9 cellular contexts compared by ENCODE assay signal in the genomic region with DNA sequence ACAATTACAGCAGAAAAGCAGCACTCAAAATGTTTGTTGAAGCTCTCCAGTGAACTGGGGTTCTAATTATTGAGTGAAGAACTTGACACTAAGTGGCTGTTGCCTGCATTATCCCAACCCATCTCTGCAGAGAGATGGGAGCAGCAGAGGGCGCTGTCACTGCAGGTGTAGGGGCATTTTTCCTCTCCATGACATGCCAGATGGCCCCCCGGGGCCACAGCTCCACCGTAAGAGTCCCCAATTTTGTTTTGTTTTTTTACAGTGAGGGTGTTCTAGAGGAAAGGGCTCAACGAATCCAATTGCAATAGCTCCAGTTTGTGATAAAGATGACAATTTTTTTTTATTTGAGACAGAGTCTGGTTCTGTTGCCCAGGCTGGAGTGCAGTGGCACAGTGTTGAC. TPM values are rescaled to one million over a fixed set of nuclear protein-coding genes. Genes with fewer than 3 reads are reported as not detected.
DNase-seq lines count a peak whose midpoint lies in the region; TF ChIP-seq lines count a peak whose summit lies in the region.
"Had no signal": no experiment of that assay in that cellular context is flagged by ENCODE, and none has a peak within 500 bp of the region (broad histone marks: within the 10 kb centered on the region; RNA-seq: fewer than 3 reads in every experiment).

No MANE protein-coding gene starts in this region.

- no peaks in the 10 kb centered on the region for H3K27me3 ChIP-seq in ovary

- TF ChIP-seq CTCF in ovary (IDR thresholded peaks at IDR 0.05) = no peak

- no peaks in the 10 kb centered on the region for H3K9me3 ChIP-seq in ovary

- DNase-seq in NCI-H1417 (lab: John Stamatoyannopoulos, UW) = peak in 2 of 3 experiments; percentile 75 to 96
- no peak for DNase-seq in NCI-H1417 treated with DMSO at 0.1 percent for 48 hours (lab: John Stamatoyannopoulos, UW)
- peak in 39 of 76 experiments; percentile 4 to 68 (median 35) for DNase-seq in HUDEP-2 (lab: John Stamatoyannopoulos, UW; ENCODE audit: unreplicated experiment in 76 of 76)
- DNase-seq in T-helper 2 cell = peak in 4 of 5 experiments; percentile 27 to 62 (median 31)
- DNase-seq in ecto neural progenitor cell (ENCODE audit: low spot score) = peak; percentile 55
- peak; percentile 43 for DNase-seq in stimulated activated CD4-positive, alpha-beta T cell treated with anti-CD3 and anti-CD28 coated beads, Interleukin-4, amount 100 ng/mL, for 1 hour
- DNase-seq in ovary = no peak
- DNase-seq in mesenteric fat pad (ENCODE audit: low spot score) = no peak

- H3K36me3 ChIP-seq in ovary = no peaks in the 10 kb centered on the region
- H3K36me3 ChIP-seq: BLaER1 treated with 17β-estradiol and CSF1 and Interleukin-3, amounts not matched to agents 10 nM and 100 nM had no signal

- intact Hi-C loops in ovary (cut with DNase I) = no loop called here

- peaks cover 8% of the 10 kb centered on the region for H3K4me1 ChIP-seq in ovary (ENCODE audit: insufficient read depth)

- no peak overlapping the region for H3K27ac ChIP-seq in ovary
- H3K27ac ChIP-seq: BLaER1 treated with 17β-estradiol and CSF1 and Interleukin-3, amounts not matched to agents 10 nM and 100 nM had no signal

- no peak for TF ChIP-seq POLR2A in ovary (IDR thresholded peaks at IDR 0.05)

- TF ChIP-seq EP300 in ovary (IDR thresholded peaks at IDR 0.05) = no peak

- 64 to 71% (median 67%) methylated on average over 4 of the region's 4 CpGs for WGBS in ovary, 3 donors

- H3K4me3 ChIP-seq in ovary = no peak overlapping the region
- H3K4me3 ChIP-seq: BLaER1 treated with 17β-estradiol and CSF1 and Interleukin-3, amounts not matched to agents 10 nM and 100 nM had no signal

RNA-seq across cellular contexts. Expression of a gene that starts 1.9 kb away (rescaled TPM):
- total RNA-seq in ovary (10 to 100 TPM; 23.2 to 55.5 (median 44.8) TPM), mesenteric fat pad (64.7 TPM)
- polyA plus RNA-seq in ovary = 10 to 100 TPM; 34.6 to 68.1 TPM

Comparison
In these comparisons a context has a peak if more than half of its experiments do, and no peak if none do; other contexts are left out.
1. DNase-seq: peak in NCI-H1417 (2 of 3), HUDEP-2 (39 of 76), T-helper 2 cell (4 of 5), ecto neural progenitor cell (single experiment) and stimulated activated CD4-positive, alpha-beta T cell treated with anti-CD3 and anti-CD28 coated beads, Interleukin-4, amount 100 ng/mL, for 1 hour (single experiment); none in NCI-H1417 treated with DMSO at 0.1 percent for 48 hours (single experiment), ovary (0 of 5) and mesenteric fat pad (single experiment).